14 cellular contexts compared by ENCODE assay signal in genomic region chr16:85363427-85363826, GRCh38.
"Had no signal": no experiment of that assay in that cellular context is flagged by ENCODE, and none has a peak within 500 bp of the region (broad histone marks: within the 10 kb centered on the region; RNA-seq: fewer than 3 reads in every experiment).

No MANE protein-coding gene starts in this region.

- H3K36me3 Mint-ChIP-seq: activated naive CD4-positive, alpha-beta T cell treated with anti-CD3 and anti-CD28 coated beads, Interleukin-2, amount 50 U/mL, for 24 hours had no signal

- H3K27me3 Mint-ChIP-seq: activated naive CD4-positive, alpha-beta T cell treated with anti-CD3 and anti-CD28 coated beads, Interleukin-2, amount 50 U/mL, for 24 hours had no signal

- ATAC-seq: left ventricle myocardium superior; stimulated activated naive CD8-positive, alpha-beta T cell treated with anti-CD3 and anti-CD28 coated beads, Interleukin-15, Interleukin-2, amounts not matched to agents 100 U/mL and 50 U/mL, for 24 hours had no signal

- H3K4me1 ChIP-seq: uterus had no signal

- DNase-seq: activated CD4-positive, alpha-beta T cell treated with anti-CD3 and anti-CD28 coated beads, Interleukin-2, amount 50 U/mL, for 1 hour; amygdala; effector CD8-positive, alpha-beta T cell; kidney; left ventricle myocardium superior; mesendoderm; stimulated activated CD4-positive, alpha-beta T cell treated with anti-CD3 and anti-CD28 coated beads, Interleukin-4, amount 100 ng/mL, for 1 hour; stimulated activated CD8-positive, alpha-beta memory T cell treated with anti-CD3 and anti-CD28 coated beads, Interleukin-4, amount 100 ng/mL, for 48 hours; stimulated activated naive CD8-positive, alpha-beta T cell treated with anti-CD3 and anti-CD28 coated beads, Interleukin-15, Interleukin-2, amounts not matched to agents 100 U/mL and 50 U/mL, for 24 hours; uterus had no signal

- H3K36me3 ChIP-seq: thoracic aorta, uterus had no signal

- H3K27ac ChIP-seq: coronary artery, thoracic aorta, uterus had no signal

- H3K27me3 ChIP-seq: uterus had no signal

- H3K4me3 ChIP-seq: coronary artery, thoracic aorta, uterus had no signal

- H3K9me3 Mint-ChIP-seq: activated naive CD4-positive, alpha-beta T cell treated with anti-CD3 and anti-CD28 coated beads, Interleukin-2, amount 50 U/mL, for 24 hours; nephron had no signal

- H3K4me1 Mint-ChIP-seq: activated naive CD4-positive, alpha-beta T cell treated with anti-CD3 and anti-CD28 coated beads, Interleukin-2, amount 50 U/mL, for 24 hours had no signal

- H3K27ac Mint-ChIP-seq: activated naive CD4-positive, alpha-beta T cell treated with anti-CD3 and anti-CD28 coated beads, Interleukin-2, amount 50 U/mL, for 24 hours had no signal

- H3K4me3 Mint-ChIP-seq: activated naive CD4-positive, alpha-beta T cell treated with anti-CD3 and anti-CD28 coated beads, Interleukin-2, amount 50 U/mL, for 24 hours; nephron had no signal

- H3K9me3 ChIP-seq: thoracic aorta had no signal
